8 cellular contexts compared by ENCODE assay signal in the genomic region with DNA sequence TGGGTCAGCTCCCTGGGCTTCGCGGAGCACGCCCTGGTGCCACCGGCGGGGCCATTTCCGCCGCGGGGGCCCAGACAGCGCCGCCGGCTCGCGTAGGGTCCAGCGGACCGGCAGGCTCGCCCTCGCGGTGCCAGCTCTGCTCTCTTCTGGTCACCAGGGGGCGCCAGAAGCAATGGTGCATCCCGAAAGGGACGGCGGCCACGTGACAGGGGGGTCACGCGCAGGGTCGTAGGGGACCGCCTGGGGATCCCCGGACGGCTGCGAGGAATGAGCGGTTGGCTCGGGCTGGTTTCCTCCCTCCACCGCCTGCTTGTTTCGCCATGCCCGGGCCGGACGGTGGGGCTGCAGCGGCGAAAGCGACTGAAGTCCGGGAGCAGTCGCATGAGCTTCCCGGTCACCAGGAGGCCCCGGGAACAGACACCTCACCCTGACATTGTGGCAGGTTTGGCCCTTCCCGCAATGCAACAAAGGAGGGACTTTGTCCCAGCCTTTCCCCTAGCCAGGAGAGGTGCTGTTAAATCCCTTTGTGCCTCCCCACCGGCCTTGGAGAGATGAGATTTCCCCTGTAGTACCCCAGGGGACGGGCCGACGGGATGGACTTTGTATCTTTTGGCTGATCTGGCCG. TPM values are rescaled to one million over a fixed set of nuclear protein-coding genes. Genes with fewer than 3 reads are reported as not detected.
DNase-seq lines count a peak whose midpoint lies in the region; ATAC-seq, FAIRE-seq and TF ChIP-seq lines count a peak whose summit lies in the region.

No MANE protein-coding gene starts in this region.

- no peaks in the 10 kb centered on the region for H3K79me2 ChIP-seq in osteoblast (ENCODE audit: insufficient read depth, low read length)

- no peak for FAIRE-seq in GM12892 (lab: Jason Lieb, UNC)

- no peak overlapping the region for H3K27ac ChIP-seq in osteoblast (ENCODE audit: low read depth, low read length)
- H3K27ac ChIP-seq in thoracic aorta: no peak overlapping the region

- H3K27ac Mint-ChIP-seq in activated naive CD4-positive, alpha-beta T cell treated with anti-CD3 and anti-CD28 coated beads, Interleukin-2, amount 50 U/mL, for 72 hours: no peak overlapping the region

- peak overlapping the region; percentile 66 for H3K4me2 ChIP-seq in osteoblast (ENCODE audit: insufficient read depth, low read length)

- H3K9me3 Mint-ChIP-seq in activated naive CD4-positive, alpha-beta T cell treated with anti-CD3 and anti-CD28 coated beads, Interleukin-2, amount 50 U/mL, for 72 hours: no peaks in the 10 kb centered on the region

- peak overlapping the region; percentile 87 for H2AFZ ChIP-seq in osteoblast (ENCODE audit: low read length)

- peak overlapping the region; percentile 71 for H3K4me3 ChIP-seq in osteoblast (ENCODE audit: insufficient read depth, low read length)
- peak overlapping the region; percentile 71 for H3K4me3 ChIP-seq in thoracic aorta

- peak; percentile 54 for TF ChIP-seq CTCF in osteoblast (IDR thresholded peaks at IDR 0.05; ENCODE audit: extremely low read depth, low read depth, low read length)
- peak; percentile 68 for TF ChIP-seq CTCF in thoracic aorta (IDR thresholded peaks at IDR 0.05)

- H3K36me3 ChIP-seq in osteoblast (ENCODE audit: insufficient read depth, low read length) (no peaks in the 10 kb centered on the region), thoracic aorta (no peaks in the 10 kb centered on the region)

- intact Hi-C loops in Right ventricle myocardium superior (cut with DNase I): no loop called here

- H3K4me1 ChIP-seq in osteoblast (ENCODE audit: insufficient read depth, low read length) (no peaks in the 10 kb centered on the region), thoracic aorta (ENCODE audit: control insufficient read depth in 1 of 2, low read depth in 2 of 2) (no peaks in the 10 kb centered on the region)

- no peak for TF ChIP-seq POLR2A in GM12892 (IDR thresholded peaks at IDR 0.05; ENCODE audit: low read depth, low read length)

- no peaks in the 10 kb centered on the region for H4K20me1 ChIP-seq in osteoblast (ENCODE audit: insufficient read depth, low read length)

- peak; percentile 41 for DNase-seq in GM12892 (ENCODE audit: insufficient read length)
- DNase-seq in SK-N-DZ (ENCODE audit: low spot score): peak; percentile 48
- peak; percentile 69 to 73 for DNase-seq in activated naive CD4-positive, alpha-beta T cell treated with anti-CD3 and anti-CD28 coated beads, Interleukin-2, amount 50 U/mL, for 72 hours (ENCODE audit: low spot score in 2 of 2)
- DNase-seq in Right ventricle myocardium superior: peak; percentile 88
- peak; percentile 93 for DNase-seq in osteoblast (ENCODE audit: insufficient read length, low spot score, missing footprints)
- DNase-seq in thoracic aorta (ENCODE audit: low spot score): peak; percentile 18

- ATAC-seq in HG03521 (IDR thresholded peaks at IDR 0.05; ENCODE audit: unreplicated experiment) (peak; percentile 61), Right ventricle myocardium superior (ENCODE audit: poor library complexity) (peak; percentile 96), thoracic aorta (ENCODE audit: insufficient number of reproducible peaks, low FRiP score, low read depth) (no peak), HG03565 (IDR thresholded peaks at IDR 0.05; ENCODE audit: unreplicated experiment) (no peak)
- ATAC-seq in activated naive CD4-positive, alpha-beta T cell treated with anti-CD3 and anti-CD28 coated beads, Interleukin-2, amount 50 U/mL, for 72 hours: peak; percentile 85 to 87

- no peaks in the 10 kb centered on the region for H3K36me3 Mint-ChIP-seq in activated naive CD4-positive, alpha-beta T cell treated with anti-CD3 and anti-CD28 coated beads, Interleukin-2, amount 50 U/mL, for 72 hours

- H3K9me3 ChIP-seq in osteoblast (ENCODE audit: low read depth, low read length) (no peaks in the 10 kb centered on the region), thoracic aorta (no peaks in the 10 kb centered on the region)

- no peaks in the 10 kb centered on the region for H3K27me3 ChIP-seq in osteoblast (ENCODE audit: insufficient read depth, low read length)
- H3K27me3 ChIP-seq in thoracic aorta (replicated peaks; ENCODE audit: insufficient read depth): no peaks in the 10 kb centered on the region

RNA-seq across cellular contexts. Expression of a gene that starts 15.8 kb away (rescaled TPM):
- polyA plus RNA-seq in GM12892 (2012; ENCODE audit: missing spikeins): not detected
- polyA plus RNA-seq in SK-N-DZ (2014; cell fraction: cytosol; rRNA removed): 3.5 and 6.4 TPM in 2 replicates
- 2.0 and 2.7 TPM in 2 replicates for polyA plus RNA-seq in SK-N-DZ (2014; cell fraction: nucleus; rRNA removed)
- total RNA-seq in activated naive CD4-positive, alpha-beta T cell treated with anti-CD3 and anti-CD28 coated beads, Interleukin-2, amount 50 U/mL, for 72 hours: under 1 TPM in 1 of 2 donors, not detected in 1; 0.60 TPM
- not detected for total RNA-seq in Right ventricle myocardium superior
- total RNA-seq in osteoblast: not detected in 2 replicates
- total RNA-seq in thoracic aorta: not detected

Comparison
In these comparisons a context has a peak if more than half of its experiments do, and no peak if none do; other contexts are left out.
1. DNase-seq: peak in every context shown above with its lines; median percentile 93 in osteoblast; 88 in Right ventricle myocardium superior; 71 in activated naive CD4-positive, alpha-beta T cell treated with anti-CD3 and anti-CD28 coated beads, Interleukin-2, amount 50 U/mL, for 72 hours; 48 in SK-N-DZ; 41 in GM12892; 18 in thoracic aorta.
2. ATAC-seq: peak in HG03521 (single experiment), activated naive CD4-positive, alpha-beta T cell treated with anti-CD3 and anti-CD28 coated beads, Interleukin-2, amount 50 U/mL, for 72 hours (2 of 2) and Right ventricle myocardium superior (single experiment); none in thoracic aorta (single experiment) and HG03565 (single experiment).